Comparison of ENCODE assay signal across 8 cellular contexts in genomic region chr4:6372649-6373525, GRCh38.
DNase-seq lines count a peak whose midpoint lies in the region; ATAC-seq and TF ChIP-seq lines count a peak whose summit lies in the region.

No MANE protein-coding gene starts in this region.

- H3K4me2 ChIP-seq in GM23248 (ENCODE audit: unreplicated experiment) (no peak overlapping the region), mesendoderm (ENCODE audit: low read length) (no peak overlapping the region)

- H4K20me1 ChIP-seq in GM23248 (ENCODE audit: insufficient read depth) = no peaks in the 10 kb centered on the region

- H4K8ac ChIP-seq in mesendoderm (ENCODE audit: low read depth, low read length) = no peak overlapping the region

- no peak overlapping the region for H3K4ac ChIP-seq in mesendoderm (ENCODE audit: low read depth, low read length)

- 63 to 66% methylated on average over 14 of the region's 14 CpGs for WGBS in GM23248 (ENCODE audit: low coverage in 1 of 2, low lambda C conversion rate in 2 of 2, missing lambda C conversion rate in 2 of 2), 2 experiments
- no CpG with 5 or more reads among the region's 14 CpGs for WGBS in mesendoderm (ENCODE audit: extremely low coverage, insufficient coverage, low lambda C conversion rate)

- H2BK15ac ChIP-seq in mesendoderm (replicated peaks; ENCODE audit: low read depth) = no peak overlapping the region

- H3K56ac ChIP-seq in mesendoderm (ENCODE audit: low read length) = no peak overlapping the region

- no peaks in the 10 kb centered on the region for H3K36me3 ChIP-seq in GM23248 (ENCODE audit: low read depth)
- H3K36me3 ChIP-seq in brain microvascular endothelial cell (replicated peaks) = no peaks in the 10 kb centered on the region
- no peaks in the 10 kb centered on the region for H3K36me3 ChIP-seq in mesendoderm (ENCODE audit: control insufficient read depth, insufficient read depth, low read length)

- no peak overlapping the region for H2AFZ ChIP-seq in GM23248

- H3K27ac ChIP-seq in GM23248 (no peak overlapping the region), brain microvascular endothelial cell (no peak overlapping the region), mesendoderm (ENCODE audit: low read depth, low read length) (no peak overlapping the region)

- no peak overlapping the region for H2BK120ac ChIP-seq in mesendoderm (ENCODE audit: low read depth, low read length)

- H3K23ac ChIP-seq in mesendoderm (ENCODE audit: low read length) = no peak overlapping the region

- no peak overlapping the region for H2AK5ac ChIP-seq in mesendoderm (ENCODE audit: low read length)

- ATAC-seq in HG03439 (IDR thresholded peaks at IDR 0.05; ENCODE audit: unreplicated experiment) = no peak
- ATAC-seq in GM18909 (IDR thresholded peaks at IDR 0.05; ENCODE audit: poor library complexity, unreplicated experiment) = no peak

- H3K79me2 ChIP-seq in GM23248 (ENCODE audit: insufficient read depth) = no peaks in the 10 kb centered on the region
- H3K79me2 ChIP-seq in mesendoderm (ENCODE audit: control insufficient read depth, insufficient read depth, low read length) = no peaks in the 10 kb centered on the region

- no peaks in the 10 kb centered on the region for H3K9me2 ChIP-seq in GM23248 (ENCODE audit: insufficient read depth)

- no peak for TF ChIP-seq CTCF in brain microvascular endothelial cell (IDR thresholded peaks at IDR 0.05; ENCODE audit: low read depth, low read length, missing control alignments)

- no peaks in the 10 kb centered on the region for H3K79me1 ChIP-seq in mesendoderm (ENCODE audit: low read length)

- H2BK5ac ChIP-seq in mesendoderm (ENCODE audit: low read length) = no peak overlapping the region

- H3K9me3 ChIP-seq in GM23248 (ENCODE audit: low read depth) = no peaks in the 10 kb centered on the region

- no peak overlapping the region for H4K5ac ChIP-seq in mesendoderm (ENCODE audit: low read length)

- H3K9ac ChIP-seq in GM23248 = no peak overlapping the region
- no peak overlapping the region for H3K9ac ChIP-seq in mesendoderm (ENCODE audit: low read length)

- DNase-seq in NCI-H345 (lab: John Stamatoyannopoulos, UW) = peak; percentile 32
- DNase-seq in NCI-H345 treated with DMSO at 0.1 percent for 48 hours (lab: John Stamatoyannopoulos, UW; ENCODE audit: unreplicated experiment) = no peak
- DNase-seq in GM23248 = peak; percentile 61
- peak; percentile 34 for DNase-seq in NCI-H2029 treated with DMSO at 0.1 percent for 48 hours (lab: John Stamatoyannopoulos, UW)
- DNase-seq in brain microvascular endothelial cell = peak; percentile 40
- peak; percentile 82 for DNase-seq in mesendoderm

- H3K4me3 ChIP-seq in GM23248 (no peak overlapping the region), brain microvascular endothelial cell (ENCODE audit: low read depth, low read length) (no peak overlapping the region), mesendoderm (ENCODE audit: low read length) (no peak overlapping the region)

- no peak overlapping the region for H3K18ac ChIP-seq in mesendoderm (ENCODE audit: low read length)

- H3K27me3 ChIP-seq in GM23248 (replicated peaks; ENCODE audit: insufficient read depth) = peaks cover 13% of the 10 kb centered on the region; the same call in 1 of the 2 replicates
- no peaks in the 10 kb centered on the region for H3K27me3 ChIP-seq in brain microvascular endothelial cell (replicated peaks)
- no peaks in the 10 kb centered on the region for H3K27me3 ChIP-seq in mesendoderm (ENCODE audit: insufficient read depth, low read length, poor library complexity)

- H3K4me1 ChIP-seq in GM23248 (ENCODE audit: insufficient read depth) = no peaks in the 10 kb centered on the region
- H3K4me1 ChIP-seq in mesendoderm (ENCODE audit: control insufficient read depth, low read depth, low read length) = no peaks in the 10 kb centered on the region

- in situ Hi-C loops in GM23248 (cut with MboI) = no loop called here
- in situ Hi-C loops in brain microvascular endothelial cell (cut with HindIII; ENCODE audit: low pct_ligation_motif_present, low sequenced_read_pairs) = no loop called here

- no peaks in the 10 kb centered on the region for H3F3A ChIP-seq in GM23248 (ENCODE audit: insufficient read depth)
